ENCODE assay signal across 18 cellular contexts in genomic region chr2:241770185-241770935, GRCh38. TPM values are rescaled to one million over a fixed set of nuclear protein-coding genes. Genes with fewer than 3 reads are reported as not detected.
DNase-seq lines count a peak whose midpoint lies in the region; ATAC-seq and TF ChIP-seq lines count a peak whose summit lies in the region.
"Had no signal": no experiment of that assay in that cellular context is flagged by ENCODE, and none has a peak within 500 bp of the region (broad histone marks: within the 10 kb centered on the region; RNA-seq: fewer than 3 reads in every experiment).

No MANE protein-coding gene starts in this region.

- POLR2A ChIA-PET in HEK293T (lab: Yijun Ruan, JAX), result no interaction called here

- H3K36me3 ChIP-seq in ectodermal cell (ENCODE audit: control insufficient read depth, insufficient read depth, low read length) (no peaks in the 10 kb centered on the region), mucosa of descending colon (ENCODE audit: low read depth) (no peaks in the 10 kb centered on the region)
- H3K36me3 ChIP-seq: BE2C had no signal

- 77% methylated on average over 27 of the region's 27 CpGs for WGBS in ectodermal cell, 2 experiments

- no peak for TF ChIP-seq CTCF in mucosa of descending colon (IDR thresholded peaks at IDR 0.05)

- no peak overlapping the region for H3K4me3 ChIP-seq in ectodermal cell (ENCODE audit: insufficient read depth, low read depth, low read length)
- H3K4me3 ChIP-seq in mucosa of descending colon, result no peak overlapping the region
- H3K4me3 ChIP-seq: GM12878 had no signal

- DNase-seq in AG20443 (ENCODE audit: low spot score) (peak; percentile 11), GM19238 (ENCODE audit: insufficient read length, low spot score) (peak; percentile 4), mucosa of descending colon (peak in 2 of 3 donors; percentile 26 to 52), NCI-H526 treated with DMSO at 0.1 percent for 48 hours (lab: John Stamatoyannopoulos, UW) (no peak), HEK293T (ENCODE audit: extremely low spot score) (no peak), NCI-H2196 treated with DMSO at 0.1 percent for 48 hours (lab: John Stamatoyannopoulos, UW; ENCODE audit: unreplicated experiment) (no peak), hypothalamus (lab: John Stamatoyannopoulos, UW) (no peak)
- DNase-seq: activated CD8-positive, alpha-beta T cell treated with anti-CD3 and anti-CD28 coated beads for 36 hours; activated gamma-delta T cell treated with Interleukin-2 at 50 U/mL for 16 hours; BE2C; effector memory CD4-positive, alpha-beta T cell; midbrain; NCI-H2081; SHP77 treated with DMSO at 0.1 percent for 48 hours had no signal

- H3K4me1 ChIP-seq in ectodermal cell (ENCODE audit: control insufficient read depth, insufficient read depth, low read length) (peaks cover 13% of the 10 kb centered on the region), mucosa of descending colon (ENCODE audit: low read depth) (peaks cover 15% of the 10 kb centered on the region)

- no peaks in the 10 kb centered on the region for H3K27me3 ChIP-seq in ectodermal cell (ENCODE audit: control insufficient read depth, insufficient read depth, low read length, poor library complexity, severe bottlenecking)
- H3K27me3 ChIP-seq: BE2C had no signal

- H3K27ac ChIP-seq in ectodermal cell (ENCODE audit: insufficient read depth, low read depth, low read length, poor library complexity, severe bottlenecking), result peak overlapping the region; percentile 87
- H3K27ac ChIP-seq: parathyroid adenoma had no signal

- CTCF ChIA-PET in HEK293T (lab: Yijun Ruan, JAX), result no interaction called here

- H3K9me3 ChIP-seq in ectodermal cell (ENCODE audit: control insufficient read depth, low read length) (no peaks in the 10 kb centered on the region), mucosa of descending colon (no peaks in the 10 kb centered on the region)
- H3K9me3 ChIP-seq: BE2C had no signal

- no peak for ATAC-seq in mucosa of descending colon
- ATAC-seq: activated CD8-positive, alpha-beta T cell treated with anti-CD3 and anti-CD28 coated beads for 36 hours; GM12878 had no signal

- intact Hi-C loops in mucosa of descending colon (cut with DNase I, micrococcal nuclease), result no loop called here

TF ChIP-seq in HEK293T, 16 proteins besides CTCF, POLR2A, EP300 and RAD21:
- no peak for TF ChIP-seq BHLHE40 (IDR thresholded peaks at IDR 0.05; ENCODE audit: borderline replicate concordance)
- no peak for TF ChIP-seq ARNT (IDR thresholded peaks at IDR 0.05)

RNA-seq across cellular contexts. Expression of gene GAL3ST2, which starts 6.3 kb away (rescaled TPM):
- not detected for polyA plus RNA-seq in ectodermal cell (2013, experiment 1 of 4)
- 0.18 TPM for polyA plus RNA-seq in ectodermal cell (2013, experiment 2 of 4)
- 0.32 TPM for polyA plus RNA-seq in ectodermal cell (2013, experiment 3 of 4)
- polyA plus RNA-seq in ectodermal cell (2013, experiment 4 of 4), result not detected
- 10 to 100 TPM; 15.1 to 46.5 (median 42.4) TPM for total RNA-seq in mucosa of descending colon
- total RNA-seq: MCF 10A had no signal

RNA-seq across cellular contexts. Expression of gene D2HGDH, which starts 35.9 kb away (rescaled TPM):
- polyA plus RNA-seq in ectodermal cell (2013, experiment 1 of 4), result 21.8 TPM
- 22.8 TPM for polyA plus RNA-seq in ectodermal cell (2013, experiment 2 of 4)
- polyA plus RNA-seq in ectodermal cell (2013, experiment 3 of 4), result 27.5 TPM
- 28.1 TPM for polyA plus RNA-seq in ectodermal cell (2013, experiment 4 of 4)
- 10 to 100 TPM; 52.2 to 88.6 (median 63.0) TPM for total RNA-seq in mucosa of descending colon

RNA-seq across cellular contexts. Expression of gene NEU4, which starts 38.6 kb away (rescaled TPM):
- 1.1 TPM for polyA plus RNA-seq in ectodermal cell (2013, experiment 1 of 4)
- 0.66 TPM for polyA plus RNA-seq in ectodermal cell (2013, experiment 2 of 4)
- 0.59 TPM for polyA plus RNA-seq in ectodermal cell (2013, experiment 3 of 4)
- 0.57 TPM for polyA plus RNA-seq in ectodermal cell (2013, experiment 4 of 4)
- total RNA-seq in mucosa of descending colon, result 10 to 100 TPM; 41.4 to 72.5 (median 71.0) TPM
- total RNA-seq: MCF 10A had no signal

Comparison
In these comparisons a context has a peak if more than half of its experiments do, and no peak if none do; other contexts are left out.
1. DNase-seq: peak in AG20443 (single experiment), GM19238 (single experiment) and mucosa of descending colon (2 of 3); none in NCI-H526 treated with DMSO at 0.1 percent for 48 hours (single experiment), HEK293T (single experiment), NCI-H2196 treated with DMSO at 0.1 percent for 48 hours (single experiment) and hypothalamus (0 of 51).